8 cellular contexts compared by ENCODE assay signal in genomic region chr12:28190321-28191017, GRCh38. TPM values are rescaled to one million over a fixed set of nuclear protein-coding genes. Genes with fewer than 3 reads are reported as not detected.
DNase-seq lines count a peak whose midpoint lies in the region; ATAC-seq and TF ChIP-seq lines count a peak whose summit lies in the region.

Gene CCDC91, plus strand, starts transcription at chr12:28190456. Its CDS starts 66,760 bp downstream, at chr12:28257216.

- H3K27ac ChIP-seq in mammary epithelial cell (ENCODE audit: insufficient read depth, low read depth, low read length), result peak within 1 kb of the TSS; percentile 96

- peaks cover 16% of the 10 kb centered on the region for H3K4me1 ChIP-seq in mammary epithelial cell (ENCODE audit: insufficient read depth, low read length)

- peak within 1 kb of the TSS; percentile 87 for H3K4me3 ChIP-seq in WI38 (ENCODE audit: low read depth, low read length)
- H3K4me3 ChIP-seq in mammary epithelial cell (replicated peaks in 1 of 3; ENCODE audit: insufficient read depth in 1 of 3, low read depth in 2 of 3, low read length in 3 of 3), result peak within 1 kb of the TSS; percentile 72 to 93 (median 88)

- no peak for TF ChIP-seq CTCF in WI38 (IDR thresholded peaks at IDR 0.05; ENCODE audit: low read depth, low read length)
- no peak for TF ChIP-seq CTCF in mammary epithelial cell (conservative IDR thresholded peaks at IDR 0.05 in 1 of 2, IDR thresholded peaks at IDR 0.05 in 1 of 2; ENCODE audit: extremely low read depth in 1 of 2, insufficient read depth in 1 of 2, low read depth in 1 of 2, low read length in 2 of 2)

- CTCF ChIA-PET in mammary epithelial cell (lab: Charles Lee; ENCODE audit: low non-redundant PET), result no interaction called here

- dilution Hi-C loops in mammary epithelial cell (cut with HindIII; ENCODE audit: low sequenced_read_pairs), result no loop called here

- peak within 1 kb of the TSS; percentile 96 for H2AFZ ChIP-seq in mammary epithelial cell (ENCODE audit: low read depth, low read length)

- peaks cover 43% of the 10 kb centered on the region for H3K79me2 ChIP-seq in mammary epithelial cell (ENCODE audit: insufficient read depth, low read length)

- H3K9ac ChIP-seq in mammary epithelial cell (ENCODE audit: insufficient read depth, low read length), result peak within 1 kb of the TSS; percentile 95

- under 1% methylated on average over 31 of the region's 72 CpGs for WGBS in mammary epithelial cell (ENCODE audit: low coverage, missing lambda C conversion rate)

- BruUV-seq in mammary epithelial cell (replicated peaks; lab: Mats Ljungman, UMichigan), result no TSS peak

- H4K20me1 ChIP-seq in mammary epithelial cell (ENCODE audit: insufficient read depth, low read length), result no peaks in the 10 kb centered on the region

- in situ Hi-C loops in mammary epithelial cell (cut with MboI; ENCODE audit: low sequenced_read_pairs in 2 of 2), result loop anchor here in 1 of 2 donors (25.0 kb wide), 1 partner anchor 672 kb away; no protein-coding TSS in a partner anchor

- H3K36me3 ChIP-seq in mammary epithelial cell (ENCODE audit: insufficient read depth, low read length), result no peaks in the 10 kb centered on the region

- H3K27me3 ChIP-seq in mammary epithelial cell (ENCODE audit: insufficient read depth, low read length), result no peaks in the 10 kb centered on the region

- no peaks in the 10 kb centered on the region for H3K9me3 ChIP-seq in mammary epithelial cell (replicated peaks; ENCODE audit: insufficient read depth, low read length)

- peak; percentile 70 for ATAC-seq in GM18861 (IDR thresholded peaks at IDR 0.05; ENCODE audit: unreplicated experiment)
- ATAC-seq in HG03095 (IDR thresholded peaks at IDR 0.05; ENCODE audit: unreplicated experiment), result peak; percentile 88

- DNase-seq in A172 (ENCODE audit: low spot score), result peak; percentile 65
- peak; percentile 76 for DNase-seq in NCI-H2227 (lab: John Stamatoyannopoulos, UW; ENCODE audit: unreplicated experiment)
- peak; percentile 86 for DNase-seq in mammary epithelial cell
- peak; percentile 80 for DNase-seq in inferior parietal cortex (ENCODE audit: extremely low spot score)
- DNase-seq in stimulated activated CD4-positive, alpha-beta T cell treated with anti-CD3 and anti-CD28 coated beads, Interleukin-12 subunit alpha, Interleukin-12 subunit beta, amount 100 ng/mL, for 24 hours (ENCODE audit: low read depth in 2 of 2), result peak; percentile 73 to 79

- intact Hi-C loops in mammary epithelial cell (cut with micrococcal nuclease), result loop anchor here (1.0 to 5.0 kb wide), 4 partner anchors 60 to 682 kb away; no protein-coding TSS in a partner anchor

- H3K4me2 ChIP-seq in mammary epithelial cell (ENCODE audit: insufficient read depth, low read depth, low read length), result peak within 1 kb of the TSS; percentile 99

RNA-seq across cellular contexts. Expression of gene CCDC91, which starts in this region (rescaled TPM):
- total RNA-seq in A172 (2014; rRNA removed; shearing (Covaris generic)), result 18.6 and 21.4 TPM in 2 replicates
- 10 to 100 TPM; 20.8 to 22.7 TPM for total RNA-seq in mammary epithelial cell
- 11.9 TPM for polyA plus RNA-seq in mammary epithelial cell
- 35.7 TPM for polyA minus RNA-seq in mammary epithelial cell

Comparison
In these comparisons a context has a peak if more than half of its experiments do, and no peak if none do; other contexts are left out.
1. Peak in every context shown above with its lines: DNase-seq, ATAC-seq, H3K4me3 ChIP-seq and H3K27ac ChIP-seq.